Comparison of ENCODE assay signal across 12 cellular contexts in genomic region chr14:105472496-105472991, GRCh38. TPM values are rescaled to one million over a fixed set of nuclear protein-coding genes. Genes with fewer than 3 reads are reported as not detected.
DNase-seq lines count a peak whose midpoint lies in the region; ATAC-seq and TF ChIP-seq lines count a peak whose summit lies in the region.
"Had no signal": no experiment of that assay in that cellular context is flagged by ENCODE, and none has a peak within 500 bp of the region (broad histone marks: within the 10 kb centered on the region; RNA-seq: fewer than 3 reads in every experiment).

No MANE protein-coding gene starts in this region.

- peak overlapping the region; percentile 65 for H3K9ac ChIP-seq in endocrine pancreas (ENCODE audit: control insufficient read depth, insufficient read depth, low read length)

- TF ChIP-seq EP300 in upper lobe of left lung (IDR thresholded peaks at IDR 0.05) = no peak

- H3K4me3 ChIP-seq in endocrine pancreas (ENCODE audit: control insufficient read depth, insufficient read depth, low read length) = no peak overlapping the region
- no peak overlapping the region for H3K4me3 ChIP-seq in lung
- no peak overlapping the region for H3K4me3 ChIP-seq in upper lobe of left lung
- H3K4me3 ChIP-seq: right lobe of liver had no signal

- no peaks in the 10 kb centered on the region for H3K27me3 ChIP-seq in endocrine pancreas (ENCODE audit: control insufficient read depth, insufficient read depth, low read length)
- H3K27me3 ChIP-seq in lung (ENCODE audit: control insufficient read depth, insufficient read depth) = no peaks in the 10 kb centered on the region
- peaks cover 0 to 11% (median 3%) of the 10 kb centered on the region in 4 donors for H3K27me3 ChIP-seq in upper lobe of left lung
- H3K27me3 ChIP-seq: right lobe of liver had no signal

- ATAC-seq in lung (ENCODE audit: insufficient read depth, low FRiP score) (no peak), upper lobe of left lung (ENCODE audit: low FRiP score in 2 of 2) (peak in 1 of 2 donors; percentile 0), HG03565 (IDR thresholded peaks at IDR 0.05; ENCODE audit: unreplicated experiment) (no peak), HG03280 (IDR thresholded peaks at IDR 0.05; ENCODE audit: unreplicated experiment) (no peak)
- ATAC-seq: right lobe of liver, WTC11 had no signal

- H3K27ac ChIP-seq in lung (ENCODE audit: low read depth in 1 of 2, low read length in 1 of 2) (peak overlapping the region; percentile 86 to 95), upper lobe of left lung (peak overlapping the region; percentile 74 to 93 (median 87))

- 56 to 63% methylated on average over 10 to 12 of the region's 12 CpGs for WGBS in lung, 2 donors
- 56 to 60% methylated on average over 2 to 12 of the region's 12 CpGs for WGBS in upper lobe of left lung, 2 donors

- no peak for TF ChIP-seq CTCF in lung (IDR thresholded peaks at IDR 0.05; ENCODE audit: control extremely low read depth, extremely low read depth)
- TF ChIP-seq CTCF in upper lobe of left lung (IDR thresholded peaks at IDR 0.05) = peak in 3 of 6 experiments; percentile 7 to 36 (median 14)

- H3K4me1 ChIP-seq in endocrine pancreas (ENCODE audit: control insufficient read depth, insufficient read depth, low read length) (no peaks in the 10 kb centered on the region), lung (ENCODE audit: control insufficient read depth in 2 of 2, insufficient read depth in 2 of 2, low read length in 2 of 2) (peaks cover 4 to 26% of the 10 kb centered on the region in 2 donors), upper lobe of left lung (peaks cover 49 to 78% (median 61%) of the 10 kb centered on the region in 4 donors)

- peak; percentile 68 for DNase-seq in NCI-H1092 treated with DMSO at 0.1 percent for 48 hours (lab: John Stamatoyannopoulos, UW)
- no peak for DNase-seq in NCI-H1092 (lab: John Stamatoyannopoulos, UW)
- DNase-seq in lung (ENCODE audit: low spot score) = no peak
- no peak for DNase-seq in upper lobe of left lung
- DNase-seq in NCI-H446 treated with DMSO at 0.1 percent for 48 hours (lab: John Stamatoyannopoulos, UW) = no peak
- DNase-seq: NCI-H1048 had no signal

- no peaks in the 10 kb centered on the region for H3K9me3 ChIP-seq in endocrine pancreas (ENCODE audit: control insufficient read depth, low read length)
- H3K9me3 ChIP-seq in lung (ENCODE audit: control insufficient read depth in 2 of 2, insufficient read depth in 1 of 2, low read length in 1 of 2) = no peaks in the 10 kb centered on the region
- H3K9me3 ChIP-seq in upper lobe of left lung = no peaks in the 10 kb centered on the region
- H3K9me3 ChIP-seq: right lobe of liver had no signal

- no peak for TF ChIP-seq POLR2A in upper lobe of left lung (IDR thresholded peaks at IDR 0.05)

- H3K36me3 ChIP-seq in endocrine pancreas (ENCODE audit: control insufficient read depth, insufficient read depth, low read length) (no peaks in the 10 kb centered on the region), lung (ENCODE audit: control insufficient read depth in 2 of 2, insufficient read depth in 2 of 2, low read length in 2 of 2) (peaks cover 0 to 15% of the 10 kb centered on the region in 2 donors), upper lobe of left lung (peaks cover 0 to 25% (median 13%) of the 10 kb centered on the region in 4 donors)

RNA-seq across cellular contexts. Expression of gene CRIP2, which starts 2.1 kb away (rescaled TPM):
- total RNA-seq in lung (100 to 1,000 TPM; 135 to 267 TPM), upper lobe of left lung (100 to 1,000 TPM in 5 of 6 donors, 10 to 100 TPM in 1; 55.5 to 422 (median 190) TPM)
- polyA plus RNA-seq in lung = 100 to 1,000 TPM; 194 to 216 TPM

RNA-seq across cellular contexts. Expression of gene CRIP1, which starts 14.1 kb away (rescaled TPM):
- total RNA-seq in lung = 100 to 1,000 TPM in 1 of 2 donors, 10 to 100 TPM in 1; 72.8 to 422 TPM
- 100 to 1,000 TPM; 181 to 465 TPM for polyA plus RNA-seq in lung
- total RNA-seq in upper lobe of left lung = 100 to 1,000 TPM in 4 of 6 donors, 10 to 100 TPM in 2; 26.2 to 425 (median 200) TPM
- total RNA-seq: A172 had no signal

RNA-seq across cellular contexts. Expression of gene TEDC1, which starts 18.5 kb away (rescaled TPM):
- total RNA-seq in lung (10 to 100 TPM in 1 of 2 donors, 1 to 10 TPM in 1; 5.8 to 20.8 TPM), upper lobe of left lung (10 to 100 TPM; 13.8 to 38.5 (median 17.4) TPM)
- 10 to 100 TPM; 12.8 to 16.0 TPM for polyA plus RNA-seq in lung

RNA-seq across cellular contexts. Expression of gene MTA1, which starts 52.9 kb away (rescaled TPM):
- total RNA-seq in lung (100 to 1,000 TPM in 1 of 2 donors, 10 to 100 TPM in 1; 64.7 to 113 TPM), upper lobe of left lung (100 to 1,000 TPM in 2 of 6 donors, 10 to 100 TPM in 4; 64.8 to 315 (median 94.9) TPM)
- 10 to 100 TPM; 40.2 to 62.6 TPM for polyA plus RNA-seq in lung

RNA-seq across cellular contexts. Expression of gene TMEM121, which starts 53.8 kb away (rescaled TPM):
- total RNA-seq in lung = 1 to 10 TPM; 3.0 to 5.4 TPM
- polyA plus RNA-seq in lung = 1 to 10 TPM; 1.1 to 2.6 TPM
- 1 to 10 TPM in 4 of 6 donors, under 1 TPM in 1, not detected in 1; 0.69 to 4.6 (median 3.8) TPM for total RNA-seq in upper lobe of left lung
